11 cellular contexts compared by ENCODE assay signal in genomic region chr14:33943081-33943480, GRCh38. TPM values are rescaled to one million over a fixed set of nuclear protein-coding genes. Genes with fewer than 3 reads are reported as not detected.
A peak's percentile ranks its signal among the peaks of the same experiment; 100 is the strongest.
DNase-seq lines count a peak whose midpoint lies in the region; ATAC-seq and TF ChIP-seq lines count a peak whose summit lies in the region.
"Had no signal": no experiment of that assay in that cellular context is flagged by ENCODE, and none has a peak within 500 bp of the region (broad histone marks: within the 10 kb centered on the region; RNA-seq: fewer than 3 reads in every experiment).

No MANE protein-coding gene starts in this region.

- H3K27me3 Mint-ChIP-seq in brain (peaks cover 2% of the 10 kb centered on the region), glutamatergic neuron (ENCODE audit: unreplicated experiment) (no peaks in the 10 kb centered on the region)

- no TSS peak for BruUV-seq in PC-9 (replicated peaks; lab: Mats Ljungman, UMichigan)

- no peaks in the 10 kb centered on the region for H3K9me2 ChIP-seq in PC-9 (ENCODE audit: insufficient read depth)

- peaks cover 84% of the 10 kb centered on the region for H3K79me2 ChIP-seq in PC-9 (ENCODE audit: low read depth)

- no peak overlapping the region for H3K4me2 ChIP-seq in PC-9

- TF ChIP-seq CTCF in brain (conservative IDR thresholded peaks at IDR 0.05): no peak
- no peak for TF ChIP-seq CTCF in PC-9 (conservative IDR thresholded peaks at IDR 0.05)
- no peak for TF ChIP-seq CTCF in glutamatergic neuron (IDR thresholded peaks at IDR 0.05; ENCODE audit: partially characterized antibody, unreplicated experiment)

- no peak for ATAC-seq in GM18909 (IDR thresholded peaks at IDR 0.05; ENCODE audit: poor library complexity, unreplicated experiment)
- ATAC-seq: activated CD8-positive, alpha-beta T cell treated with anti-CD3 and anti-CD28 coated beads, Interleukin-2, amount 10 ng/mL, durations not matched to agents 7 days and 5 days had no signal

- H3K9me3 Mint-ChIP-seq in brain: peaks cover 0 to 7% (median 0%) of the 10 kb centered on the region in 5 experiments
- no peaks in the 10 kb centered on the region for H3K9me3 Mint-ChIP-seq in glutamatergic neuron (ENCODE audit: unreplicated experiment)
- H3K9me3 Mint-ChIP-seq: stimulated activated naive CD8-positive, alpha-beta T cell treated with anti-CD3 and anti-CD28 coated beads, Interleukin-15, Interleukin-2, amounts not matched to agents 100 ng/mL and 50 ng/mL, for 24 hours had no signal

- H3K9me3 ChIP-seq in PC-9 (ENCODE audit: insufficient read depth, low read depth): no peaks in the 10 kb centered on the region

- DNase-seq in HT-29 (ENCODE audit: low spot score) (peak; percentile 72), NCI-H2171 treated with DMSO at 0.1 percent for 48 hours (lab: John Stamatoyannopoulos, UW) (peak; percentile 94), renal cortical epithelial cell (ENCODE audit: low read depth) (peak; percentile 50), PC-9 (no peak), UCSD-AML1 (lab: John Stamatoyannopoulos, UW; ENCODE audit: unreplicated experiment) (no peak), glutamatergic neuron (no peak)
- DNase-seq: activated CD8-positive, alpha-beta T cell treated with anti-CD3 and anti-CD28 coated beads, Interleukin-2, amount 10 ng/mL, durations not matched to agents 7 days and 5 days; mammary epithelial cell had no signal

- H3K27ac Mint-ChIP-seq in brain (peak overlapping the region; percentile 5 to 93 (median 83)), glutamatergic neuron (ENCODE audit: unreplicated experiment) (no peak overlapping the region)
- H3K27ac Mint-ChIP-seq: activated CD8-positive, alpha-beta T cell treated with anti-CD3 and anti-CD28 coated beads, Interleukin-2, amount 10 ng/mL, durations not matched to agents 7 days and 5 days; stimulated activated naive CD8-positive, alpha-beta T cell treated with anti-CD3 and anti-CD28 coated beads, Interleukin-15, Interleukin-2, amounts not matched to agents 100 ng/mL and 50 ng/mL, for 24 hours had no signal

- H3K4me1 Mint-ChIP-seq in brain (peaks cover 90% of the 10 kb centered on the region), glutamatergic neuron (ENCODE audit: low read depth, unreplicated experiment) (peaks cover 4% of the 10 kb centered on the region)

- no peaks in the 10 kb centered on the region for H3K36me3 ChIP-seq in PC-9 (ENCODE audit: low read depth)

- CTCF ChIA-PET in PC-9 (lab: Charles Lee): interaction anchor here (0.6 kb wide), 1 partner anchor 188 kb away, joined by 3 read pairs; no protein-coding TSS in a partner anchor

- no peaks in the 10 kb centered on the region for H3K27me3 ChIP-seq in PC-9 (ENCODE audit: insufficient read depth, low read depth)

- H3K36me3 Mint-ChIP-seq in brain: peaks cover 51% of the 10 kb centered on the region
- no peaks in the 10 kb centered on the region for H3K36me3 Mint-ChIP-seq in glutamatergic neuron (ENCODE audit: unreplicated experiment)

- H4K20me1 ChIP-seq in PC-9 (ENCODE audit: insufficient read depth): no peaks in the 10 kb centered on the region

- no peak overlapping the region for H3K27ac ChIP-seq in PC-9

- peaks cover 14% of the 10 kb centered on the region; the same call in 1 of the 2 replicates for H3F3A ChIP-seq in PC-9 (ENCODE audit: insufficient read depth, low read depth)

- peak overlapping the region; percentile 1 to 81 (median 75) for H3K4me3 Mint-ChIP-seq in brain
- no peak overlapping the region for H3K4me3 Mint-ChIP-seq in glutamatergic neuron (ENCODE audit: unreplicated experiment)
- H3K4me3 Mint-ChIP-seq: activated CD8-positive, alpha-beta T cell treated with anti-CD3 and anti-CD28 coated beads, Interleukin-2, amount 10 ng/mL, durations not matched to agents 7 days and 5 days; stimulated activated naive CD8-positive, alpha-beta T cell treated with anti-CD3 and anti-CD28 coated beads, Interleukin-15, Interleukin-2, amounts not matched to agents 100 ng/mL and 50 ng/mL, for 24 hours had no signal

- intact Hi-C loops in PC-9 (cut with micrococcal nuclease; ENCODE audit: unreplicated experiment): no loop called here

- no peak overlapping the region for H3K4me3 ChIP-seq in PC-9

- POLR2A ChIA-PET in PC-9 (lab: Charles Lee; ENCODE audit: unreplicated experiment): interaction anchor here (0.6 kb wide), 1 partner anchor 138 kb away, joined by 3 read pairs; no protein-coding TSS in a partner anchor

- H2AFZ ChIP-seq in PC-9: no peak overlapping the region

- H3K4me1 ChIP-seq in PC-9 (replicated peaks; ENCODE audit: insufficient read depth): peaks cover 43% of the 10 kb centered on the region

RNA-seq across cellular contexts. Expression of gene EGLN3, which starts 7.8 kb away (rescaled TPM):
- total RNA-seq in HT-29 (2014; rRNA removed; shearing (Covaris generic)): 5.0 and 6.8 TPM in 2 replicates
- polyA plus RNA-seq in brain (ENCODE audit: insufficient read depth, low read depth, low replicate concordance): 23.4 TPM
- 13.1 and 17.5 TPM in 2 replicates for total RNA-seq in renal cortical epithelial cell
- 22.6 and 23.6 TPM in 2 replicates for total RNA-seq in PC-9 (2021)
- total RNA-seq in glutamatergic neuron (ENCODE audit: unreplicated experiment): 1.9 TPM

Comparison
In these comparisons a context has a peak if more than half of its experiments do, and no peak if none do; other contexts are left out.
1. DNase-seq: peak in HT-29 (single experiment), NCI-H2171 treated with DMSO at 0.1 percent for 48 hours (single experiment) and renal cortical epithelial cell (single experiment); none in PC-9 (0 of 2), UCSD-AML1 (single experiment) and glutamatergic neuron (single experiment).